ENCODE assay signal across 22 cellular contexts in genomic region chr11:125441648-125442410, GRCh38. TPM values are rescaled to one million over a fixed set of nuclear protein-coding genes. Genes with fewer than 3 reads are reported as not detected.
A peak's percentile ranks its signal among the peaks of the same experiment; 100 is the strongest.
DNase-seq lines count a peak whose midpoint lies in the region; ATAC-seq, FAIRE-seq and TF ChIP-seq lines count a peak whose summit lies in the region.
"Had no signal": no experiment of that assay in that cellular context is flagged by ENCODE, and none has a peak within 500 bp of the region (broad histone marks: within the 10 kb centered on the region; RNA-seq: fewer than 3 reads in every experiment).

No MANE protein-coding gene starts in this region.

- H3K27ac ChIP-seq in GM12878 (ENCODE audit: control insufficient read depth, insufficient read depth) = no peak overlapping the region
- H3K27ac ChIP-seq in iPS-20b (ENCODE audit: low read length) = no peak overlapping the region
- H3K27ac ChIP-seq in substantia nigra (ENCODE audit: low read depth, low read length, poor library complexity, severe bottlenecking) = peak overlapping the region; percentile 71
- H3K27ac ChIP-seq in hepatocyte = no peak overlapping the region
- H3K27ac ChIP-seq: 22Rv1, BLaER1, brain microvascular endothelial cell, transverse colon had no signal

- POLR2A ChIA-PET in GM12878 (lab: Charles Lee) = interaction anchor here (0.5 kb wide), 1 partner anchor 445 kb away, joined by 4 read pairs; no protein-coding TSS in a partner anchor

- no peak overlapping the region for H3K4me3 ChIP-seq in GM12878
- peak overlapping the region; percentile 3; the same call in 1 of the 2 replicates for H3K4me3 ChIP-seq in iPS-20b (ENCODE audit: low read length)
- no peak overlapping the region for H3K4me3 ChIP-seq in hepatocyte
- H3K4me3 ChIP-seq: BLaER1, transverse colon had no signal

- no peaks in the 10 kb centered on the region for H3K9me3 ChIP-seq in GM12878 (replicated peaks; ENCODE audit: control insufficient read depth, insufficient read depth, low read length)
- H3K9me3 ChIP-seq in iPS-20b (ENCODE audit: insufficient read depth, low read depth, low read length) = no peaks in the 10 kb centered on the region
- H3K9me3 ChIP-seq in hepatocyte (ENCODE audit: low read depth) = no peaks in the 10 kb centered on the region
- H3K9me3 ChIP-seq: BLaER1, transverse colon had no signal

- CTCF ChIA-PET in GM12878 (lab: Yijun Ruan, JAX) = interaction anchor here (0.7 to 3.0 kb wide), 4 partner anchors 11 to 509 kb away, joined by 3 to 28 read pairs (median 3); no protein-coding TSS in a partner anchor

- TF ChIP-seq POLR2A in GM12878 (IDR thresholded peaks at IDR 0.05; ENCODE audit: low read depth, low read length) = no peak

- RAD21 ChIA-PET in GM12878 (lab: Charles Lee; ENCODE audit: unreplicated experiment) = no interaction called here

- DNase-seq in DMS 273 (lab: John Stamatoyannopoulos, UW; ENCODE audit: unreplicated experiment) = peak; percentile 5
- DNase-seq in DMS 273 treated with DMSO at 0.1 percent for 48 hours (lab: John Stamatoyannopoulos, UW) = no peak
- no peak for DNase-seq in GM12878 (ENCODE audit: low read depth, low spot score)
- DNase-seq in substantia nigra (lab: John Stamatoyannopoulos, UW) = peak in 31 of 49 donors; percentile 8 to 66 (median 32)
- DNase-seq in hepatocyte (ENCODE audit: low spot score) = no peak
- DNase-seq: activated CD8-positive, alpha-beta T cell treated with anti-CD3 and anti-CD28 coated beads for 36 hours; activated T-cell treated with anti-CD3 and anti-CD28 coated beads, Interleukin-2, amount 50 U/mL, for 4 hours; brain microvascular endothelial cell; DMS153; kidney; NCI-H2029 treated with DMSO at 0.1 percent for 48 hours; NCI-H510A treated with DMSO at 0.1 percent for 48 hours; stimulated activated CD4-positive, alpha-beta T cell treated with anti-CD3 and anti-CD28 coated beads, Interleukin-15, amount 100 ng/mL, for 24 hours; T-helper 1 cell; transverse colon had no signal

- H3K36me3 ChIP-seq in GM12878 (ENCODE audit: control insufficient read depth in 2 of 2, insufficient read depth in 2 of 2, low read length in 1 of 2) = no peaks in the 10 kb centered on the region; a peak in 1 of 4 replicates
- H3K36me3 ChIP-seq in iPS-20b (ENCODE audit: insufficient read depth, low read depth, low read length) = peaks cover 23% of the 10 kb centered on the region; the same call in 1 of the 2 replicates
- no peaks in the 10 kb centered on the region for H3K36me3 ChIP-seq in hepatocyte (replicated peaks; ENCODE audit: insufficient read depth, low read depth)
- H3K36me3 ChIP-seq: BLaER1, brain microvascular endothelial cell, transverse colon had no signal

- H3K79me2 ChIP-seq in GM12878 (ENCODE audit: control insufficient read depth, insufficient read depth, low read length) = no peaks in the 10 kb centered on the region
- H3K79me2 ChIP-seq in hepatocyte = no peaks in the 10 kb centered on the region

- H4K20me1 ChIP-seq in GM12878 (ENCODE audit: control insufficient read depth, insufficient read depth) (no peaks in the 10 kb centered on the region), hepatocyte (ENCODE audit: insufficient read depth, poor library complexity, severe bottlenecking) (no peaks in the 10 kb centered on the region)
- H4K20me1 ChIP-seq: BLaER1 had no signal

- H3K9me2 ChIP-seq in hepatocyte (replicated peaks; ENCODE audit: insufficient read depth) = no peaks in the 10 kb centered on the region

- H3K27me3 ChIP-seq in GM12878 (replicated peaks in 1 of 2; ENCODE audit: control insufficient read depth in 2 of 2, insufficient read depth in 2 of 2, low read length in 1 of 2) (no peaks in the 10 kb centered on the region), iPS-20b (ENCODE audit: insufficient read depth, low read length) (no peaks in the 10 kb centered on the region), hepatocyte (peaks cover 16% of the 10 kb centered on the region)
- H3K27me3 ChIP-seq: BLaER1, transverse colon had no signal

- no peak overlapping the region for H2AFZ ChIP-seq in GM12878 (ENCODE audit: control insufficient read depth, low read depth, low read length)
- H2AFZ ChIP-seq in hepatocyte = no peak overlapping the region

- no TSS peak for BruUV-seq in GM12878 (replicated peaks; lab: Mats Ljungman, UMichigan)

- TF ChIP-seq RAD21 in GM12878 (IDR thresholded peaks at IDR 0.05; ENCODE audit: insufficient read depth, low read depth, low read length) = no peak

- TF ChIP-seq CTCF in GM12878 (IDR thresholded peaks at IDR 0.05 in 2 of 3, conservative IDR thresholded peaks at IDR 0.05 in 1 of 3; ENCODE audit: control insufficient read depth in 2 of 3, extremely low read depth in 1 of 3, insufficient read depth in 1 of 3, low read depth in 3 of 3, low read length in 3 of 3) (no peak), hepatocyte (IDR thresholded peaks at IDR 0.05; ENCODE audit: poor library complexity) (no peak)

- in situ Hi-C loops in GM12878 (cut with MboI) = no loop called here

- no peaks in the 10 kb centered on the region for H3K4me1 ChIP-seq in GM12878 (ENCODE audit: control insufficient read depth, insufficient read depth, low read length)
- peaks cover 34% of the 10 kb centered on the region for H3K4me1 ChIP-seq in iPS-20b (ENCODE audit: insufficient read depth, low read length)
- H3K4me1 ChIP-seq in hepatocyte (ENCODE audit: insufficient read depth) = no peaks in the 10 kb centered on the region
- H3K4me1 ChIP-seq: BLaER1, transverse colon had no signal

- intact Hi-C loops in GM12878 (cut with micrococcal nuclease; ENCODE audit: unreplicated experiment) = no loop called here

- FAIRE-seq in GM12878 (lab: Jason Lieb, UNC) = no peak
- FAIRE-seq: kidney had no signal

- H3K9ac ChIP-seq in GM12878 (ENCODE audit: control insufficient read depth, insufficient read depth, low read length) (no peak overlapping the region), iPS-20b (ENCODE audit: low read depth, low read length) (peak overlapping the region; percentile 4; the same call in 1 of the 2 replicates)
- H3K9ac ChIP-seq: BLaER1 had no signal

- ATAC-seq in GM12878 (no peak), HG03457 (IDR thresholded peaks at IDR 0.05; ENCODE audit: unreplicated experiment) (no peak), GM18873 (IDR thresholded peaks at IDR 0.05; ENCODE audit: low FRiP score, unreplicated experiment) (no peak)
- ATAC-seq: activated CD8-positive, alpha-beta T cell treated with anti-CD3 and anti-CD28 coated beads for 36 hours; activated T-cell treated with anti-CD3 and anti-CD28 coated beads, Interleukin-2, amount 50 U/mL, for 4 hours; Right ventricle myocardium inferior; stimulated activated effector memory CD8-positive, alpha-beta T cell treated with anti-CD3 and anti-CD28 coated beads, Interleukin-12 subunit alpha, Interleukin-12 subunit beta, amount 100 ng/mL, for 72 hours had no signal

- TF ChIP-seq EP300 in GM12878 (IDR thresholded peaks at IDR 0.05; ENCODE audit: borderline replicate concordance in 1 of 2, control insufficient read depth in 1 of 2, low read depth in 2 of 2, low read length in 2 of 2) = no peak

- SMC1A ChIA-PET in GM12878 (lab: Charles Lee; ENCODE audit: uncharacterized antibody, unreplicated experiment) = no interaction called here

- H3K4me2 ChIP-seq in GM12878 (ENCODE audit: control insufficient read depth, insufficient read depth) = no peak overlapping the region
- no peak overlapping the region for H3K4me2 ChIP-seq in hepatocyte
- H3K4me2 ChIP-seq: BLaER1 had no signal

- WGBS in GM12878 (ENCODE audit: insufficient coverage, insufficient replicate concordance, low lambda C conversion rate, missing lambda C conversion rate) = 25% methylated on average over 11 of the region's 11 CpGs
- 69% methylated on average over 11 of the region's 11 CpGs for WGBS in hepatocyte (ENCODE audit: low lambda C conversion rate, missing lambda C conversion rate)

TF ChIP-seq in GM12878, 131 proteins besides CTCF, POLR2A, EP300 and RAD21:
- TF ChIP-seq POU2F2 (IDR thresholded peaks at IDR 0.05; ENCODE audit: borderline replicate concordance, low read depth, low read length) (peak; percentile 96; the same call in 2 of the 3 replicates), TARDBP (IDR thresholded peaks at IDR 0.05; ENCODE audit: borderline replicate concordance) (no peak), SP1 (IDR thresholded peaks at IDR 0.05; ENCODE audit: low read depth, low read length) (no peak), NFXL1 (IDR thresholded peaks at IDR 0.05; ENCODE audit: borderline replicate concordance) (no peak)

RNA-seq across cellular contexts. Expression of gene FEZ1, which starts 54.2 kb away (rescaled TPM):
- 20.4 and 20.8 TPM in 2 replicates for total RNA-seq in GM12878 (2013; cell fraction: nucleolus; rRNA removed)
- total RNA-seq in GM12878 (2014; rRNA removed) = 9.0 and 15.3 TPM in 2 replicates
- total RNA-seq in GM12878 (2014; rRNA removed; fragmentation: Illumina TruSeq; extraction: Trizol) = 9.8 and 10.4 TPM in 2 replicates
- total RNA-seq in GM12878 (2021) = 10.1 and 11.6 TPM in 2 replicates
- polyA plus RNA-seq in GM12878 (2011; ENCODE audit: low read depth) = 18.3 TPM
- 46.7 and 57.0 TPM in 2 replicates for polyA plus RNA-seq in GM12878 (2011; rRNA removed)
- 57.5 and 65.1 TPM in 2 replicates for polyA plus RNA-seq in GM12878 (2011; cell fraction: cytosol; rRNA removed)
- 36.3 and 40.0 TPM in 2 replicates for polyA plus RNA-seq in GM12878 (2011; cell fraction: nucleus; rRNA removed)
- 14.3 and 23.0 TPM in 2 replicates for polyA plus RNA-seq in GM12878 (2012)
- 11.5 and 12.4 TPM in 2 replicates for polyA plus RNA-seq in GM12878 (2014; fragmentation: Illumina TruSeq; extraction: Trizol)
- 1 to 10 TPM; 2.7 to 4.9 TPM for polyA plus RNA-seq in GM12878 (2014; fragmentation: Nextera tagmentation; extraction: Ambion mirVana)
- 9.4 and 12.0 TPM in 2 replicates for polyA plus RNA-seq in GM12878 (2014; rRNA removed)
- polyA plus RNA-seq in GM12878 (2016; fragmentation: Nextera tagmentation; extraction: Ambion mirVana) = 1 to 10 TPM; 7.6 to 8.8 TPM
- polyA minus RNA-seq in GM12878 (2011; rRNA and poly(A)+ RNA removed) = 26.7 and 28.7 TPM in 2 replicates
- polyA minus RNA-seq in GM12878 (2011; cell fraction: cytosol; rRNA and poly(A)+ RNA removed) = 14.7 and 18.4 TPM in 2 replicates
- 6.2 and 17.0 TPM in 2 replicates for polyA minus RNA-seq in GM12878 (2011; cell fraction: nucleus; rRNA and poly(A)+ RNA removed)
- total RNA-seq in hepatocyte = 11.0 and 13.2 TPM in 2 replicates
- 12.1 and 18.5 TPM in 2 replicates for polyA plus RNA-seq in hepatocyte

Comparison
In these comparisons a context has a peak if more than half of its experiments do, and no peak if none do; other contexts are left out.
1. DNase-seq: peak in DMS 273 (single experiment) and substantia nigra (31 of 49); none in DMS 273 treated with DMSO at 0.1 percent for 48 hours (single experiment), GM12878 (single experiment) and hepatocyte (single experiment).